ENCODE assay signal across 3 cellular contexts in genomic region chr12:69412655-69413054, GRCh38.
A peak's percentile ranks its signal among the peaks of the same experiment; 100 is the strongest.
TF ChIP-seq lines count a peak whose summit lies in the region.

No MANE protein-coding gene starts in this region.

TF ChIP-seq in A549, 52 proteins besides CTCF, POLR2A, EP300 and RAD21:
- no peak for TF ChIP-seq NR3C1 (IDR thresholded peaks at IDR 0.05)
- TF ChIP-seq CEBPB (IDR thresholded peaks at IDR 0.05): peak in 1 of 2 experiments; percentile 40; a peak in 2 of 4 replicates
- peak; percentile 44 for TF ChIP-seq ZFP36 (IDR thresholded peaks at IDR 0.05; ENCODE audit: borderline replicate concordance, partially characterized antibody)

TF ChIP-seq in HEK293, 187 proteins besides CTCF, POLR2A, EP300 and RAD21:
- TF ChIP-seq ZBTB44 (tag by site-specific recombination; IDR thresholded peaks at IDR 0.05) (no peak), ZFP3 (tag by site-specific recombination; IDR thresholded peaks at IDR 0.05; ENCODE audit: low read depth) (peak; percentile 62; the same call in 1 of the 2 replicates), ZNF664 (tag by site-specific recombination; IDR thresholded peaks at IDR 0.05) (no peak), HOXA7 (CRISPR knock-in tag; IDR thresholded peaks at IDR 0.05; ENCODE audit: borderline replicate concordance) (no peak), ZNF404 (tag by site-specific recombination; IDR thresholded peaks at IDR 0.05) (no peak), ZNF501 (tag by site-specific recombination; IDR thresholded peaks at IDR 0.05) (no peak)
TF ChIP-seq in HEK293: peak in this region for 1.

TF ChIP-seq in K562, 482 proteins besides CTCF, POLR2A, EP300 and RAD21:
- no peak for TF ChIP-seq GTF2A2 (tag; IDR thresholded peaks at IDR 0.05)
- no peak for TF ChIP-seq VEZF1 (CRISPR knock-in tag; IDR thresholded peaks at IDR 0.05)
- no peak for TF ChIP-seq MAX (CRISPR knock-in tag; IDR thresholded peaks at IDR 0.05)
- no peak for TF ChIP-seq POLR2G (IDR thresholded peaks at IDR 0.05; ENCODE audit: low read depth, low read length)
- TF ChIP-seq ZFP36 (IDR thresholded peaks at IDR 0.05; ENCODE audit: low read depth, low read length, partially characterized antibody): peak; percentile 89
- no peak for TF ChIP-seq ZBTB17 (CRISPR knock-in tag; IDR thresholded peaks at IDR 0.05)
- no peak for TF ChIP-seq ARID2 (IDR thresholded peaks at IDR 0.05)
- TF ChIP-seq BCOR (IDR thresholded peaks at IDR 0.05): 0 out of 2 replicates have a peak, but pooled peaks have one; percentile 29
- TF ChIP-seq TFAP4 (CRISPR knock-in tag; IDR thresholded peaks at IDR 0.05; ENCODE audit: borderline replicate concordance): no peak
- TF ChIP-seq CEBPB (tag; IDR thresholded peaks at IDR 0.05): 0 out of 2 replicates have a peak, but pooled peaks have one; percentile 23
